ENCODE assay signal across 18 cellular contexts in the genomic region with DNA sequence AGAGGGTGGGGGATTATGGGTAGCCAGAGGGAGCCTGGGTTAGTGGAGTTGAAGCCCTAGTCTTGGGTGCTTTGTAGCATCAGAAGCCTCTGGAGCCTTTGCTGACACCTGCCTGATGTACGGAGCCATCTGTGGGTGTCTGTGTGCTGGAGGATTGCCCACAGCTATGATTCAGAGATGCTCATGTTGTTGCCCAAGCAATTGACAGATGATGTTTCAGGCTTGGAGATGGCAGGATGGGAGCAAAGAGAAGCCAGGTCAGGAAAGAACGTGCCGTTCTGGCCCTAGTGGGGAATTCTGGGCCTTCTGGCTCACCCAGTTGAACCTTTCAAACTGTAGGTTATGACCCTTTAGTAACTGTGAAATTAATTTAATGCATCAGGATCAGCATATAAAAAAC. TPM values are rescaled to one million over a fixed set of nuclear protein-coding genes. Genes with fewer than 3 reads are reported as not detected.
DNase-seq lines count a peak whose midpoint lies in the region; ATAC-seq, FAIRE-seq and TF ChIP-seq lines count a peak whose summit lies in the region.
"Had no signal": no experiment of that assay in that cellular context is flagged by ENCODE, and none has a peak within 500 bp of the region (broad histone marks: within the 10 kb centered on the region; RNA-seq: fewer than 3 reads in every experiment).

No MANE protein-coding gene starts in this region.

- H3K4me3 ChIP-seq in BLaER1 (no peak overlapping the region), keratinocyte (ENCODE audit: control insufficient read depth in 2 of 3, extremely low read depth in 1 of 3, insufficient read depth in 2 of 3, low read depth in 1 of 3, low read length in 3 of 3) (no peak overlapping the region)

- peaks cover 26% of the 10 kb centered on the region for H3K9me3 ChIP-seq in BLaER1
- H3K9me3 ChIP-seq in keratinocyte (ENCODE audit: control insufficient read depth, low read depth, low read length), result no peaks in the 10 kb centered on the region
- H3K9me3 ChIP-seq: neutrophil had no signal

- H3K9ac ChIP-seq in BLaER1, result no peak overlapping the region
- H3K9ac ChIP-seq in keratinocyte (ENCODE audit: control insufficient read depth, extremely low read depth, insufficient read depth, low read length), result no peak overlapping the region

- FAIRE-seq in keratinocyte (lab: Jason Lieb, UNC), result peak; percentile 39
- FAIRE-seq: GM12892, GM19239, urothelium cell line had no signal

- DNase-seq in NCI-H226 (peak; percentile 1), cerebellum (ENCODE audit: low spot score) (peak; percentile 78), keratinocyte (ENCODE audit: low read depth, low spot score) (no peak), superior temporal gyrus (ENCODE audit: extremely low spot score) (no peak), GM19240 (ENCODE audit: insufficient read length, low spot score) (no peak), HPDE6-E6E7 (ENCODE audit: extremely low spot score) (no peak)
- DNase-seq: activated CD4-positive, alpha-beta T cell treated with anti-CD3 and anti-CD28 coated beads, Interleukin-2, amount 10 ng/mL, durations not matched to agents 24 days and 14 days; AML-193; aorta; GOT3; mesenchymal stem cell had no signal

- peaks cover 17% of the 10 kb centered on the region; the same call in 1 of the 2 replicates for H4K20me1 ChIP-seq in BLaER1
- no peaks in the 10 kb centered on the region for H4K20me1 ChIP-seq in keratinocyte (ENCODE audit: control insufficient read depth, extremely low read depth, insufficient read depth, low read length)

- no peaks in the 10 kb centered on the region for H3K9me1 ChIP-seq in keratinocyte (ENCODE audit: control insufficient read depth, extremely low read depth, insufficient read depth, low read length)

- H3K27me3 ChIP-seq in BLaER1 (no peaks in the 10 kb centered on the region), keratinocyte (ENCODE audit: control insufficient read depth, extremely low read depth, insufficient read depth, low read length) (no peaks in the 10 kb centered on the region)
- H3K27me3 ChIP-seq: neutrophil had no signal

- dilution Hi-C loops in keratinocyte (cut with MboI; ENCODE audit: extremely low pct_ligation_motif_present, low sequenced_read_pairs), result no loop called here

- no peak for TF ChIP-seq CTCF in keratinocyte (optimal IDR thresholded peaks at IDR 0.05 in 1 of 3, IDR thresholded peaks at IDR 0.05 in 1 of 3, conservative IDR thresholded peaks at IDR 0.05 in 1 of 3; ENCODE audit: extremely low read depth in 1 of 3, insufficient read depth in 2 of 3, low read length in 3 of 3)

- H3K4me2 ChIP-seq in BLaER1, result peak overlapping the region; percentile 86
- no peak overlapping the region for H3K4me2 ChIP-seq in keratinocyte (ENCODE audit: control insufficient read depth, extremely low read depth, insufficient read depth, low read depth, low read length)

- H2AFZ ChIP-seq in keratinocyte (ENCODE audit: control insufficient read depth, low read length), result no peak overlapping the region

- H3K79me2 ChIP-seq in keratinocyte (ENCODE audit: control insufficient read depth, insufficient read depth, low read length), result no peaks in the 10 kb centered on the region

- H3K4me1 ChIP-seq in BLaER1 (peaks cover 65% of the 10 kb centered on the region), keratinocyte (ENCODE audit: control insufficient read depth, extremely low read depth, insufficient read depth, low read length) (no peaks in the 10 kb centered on the region)

- ATAC-seq in GM18909 (IDR thresholded peaks at IDR 0.05; ENCODE audit: poor library complexity, unreplicated experiment), result no peak

- H3K27ac ChIP-seq in BLaER1 (peak overlapping the region; percentile 27; the same call in 1 of the 2 replicates), keratinocyte (ENCODE audit: control insufficient read depth, insufficient read depth, low read length) (no peak overlapping the region)
- H3K27ac ChIP-seq: HL-60 had no signal

- H3K36me3 ChIP-seq in BLaER1, result peaks cover 78% of the 10 kb centered on the region
- no peaks in the 10 kb centered on the region for H3K36me3 ChIP-seq in keratinocyte (ENCODE audit: control insufficient read depth in 2 of 2, extremely low read depth in 1 of 2, insufficient read depth in 2 of 2, low read length in 2 of 2)

RNA-seq across cellular contexts. Expression of gene COQ8A, which starts 27.6 kb away (rescaled TPM):
- total RNA-seq in cerebellum, result 19.6 TPM
- polyA plus RNA-seq in keratinocyte, result 2.6 to 3.8 TPM (median 2.9 TPM) in 3 replicates
- polyA plus RNA-seq in keratinocyte (2011; ENCODE audit: low read depth), result 4.6 TPM
- polyA plus RNA-seq in keratinocyte (2011; cell fraction: cytosol; rRNA removed), result 2.0 and 2.2 TPM in 2 replicates
- polyA plus RNA-seq in keratinocyte (2011; cell fraction: nucleus; rRNA removed), result 8.8 and 9.3 TPM in 2 replicates
- polyA plus RNA-seq in keratinocyte (2012; ENCODE audit: low replicate concordance), result 2.8 and 7.3 TPM in 2 replicates
- 2.3 to 4.5 TPM (median 2.9 TPM) in 3 replicates for polyA minus RNA-seq in keratinocyte
- 2.3 TPM for polyA minus RNA-seq in keratinocyte (2011; cell fraction: cytosol; rRNA and poly(A)+ RNA removed)
- 2.6 and 3.8 TPM in 2 replicates for polyA minus RNA-seq in keratinocyte (2011; cell fraction: nucleus; rRNA and poly(A)+ RNA removed)

Comparison
In these comparisons a context has a peak if more than half of its experiments do, and no peak if none do; other contexts are left out.
1. DNase-seq: peak in NCI-H226 (single experiment) and cerebellum (single experiment); none in keratinocyte (single experiment), superior temporal gyrus (single experiment), GM19240 (single experiment) and HPDE6-E6E7 (single experiment).